32 cellular contexts compared by ENCODE assay signal in the genomic region with DNA sequence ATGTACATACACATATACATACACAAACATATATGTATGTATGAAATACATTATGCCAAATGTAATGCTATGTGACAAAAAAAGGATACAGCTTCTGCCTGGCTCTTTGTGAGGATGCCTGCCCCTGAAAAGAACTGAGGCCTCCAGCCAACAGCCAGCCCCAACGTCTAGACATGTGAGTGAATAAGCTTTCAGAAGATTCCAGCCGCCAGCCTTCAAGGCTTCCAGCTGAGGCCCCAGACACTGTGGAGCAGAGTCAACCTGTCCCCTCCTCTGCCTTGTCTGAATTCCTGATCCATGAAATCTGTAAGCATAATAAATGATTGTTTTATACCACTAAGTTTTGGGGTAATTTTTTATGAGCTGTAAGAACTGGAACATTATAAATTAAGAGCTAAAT. TPM values are rescaled to one million over a fixed set of nuclear protein-coding genes. Genes with fewer than 3 reads are reported as not detected.
"Had no signal": no experiment of that assay in that cellular context is flagged by ENCODE, and none has a peak within 500 bp of the region (broad histone marks: within the 10 kb centered on the region; RNA-seq: fewer than 3 reads in every experiment).

No MANE protein-coding gene starts in this region.

- H3K9me3 ChIP-seq: pancreas, prostate gland, SK-N-SH, stomach, tibial artery, upper lobe of right lung had no signal

- ATAC-seq: esophagus mucosa; natural killer cell treated with Interleukin-12 subunit alpha and Interleukin-12 subunit beta and Interleukin-15 and Interleukin-18, amount 100 ng/mL, for 72 hours; pancreas; sciatic nerve; stimulated activated naive B cell treated with anti-CD40 and anti-IgM and Interleukin-4, amounts not matched to agents 10 μg/mL and 1 μg/mL and 100 μg/mL, for 72 hours; upper lobe of right lung had no signal

- H3K9me2 ChIP-seq: SK-N-SH had no signal

- H3K36me3 Mint-ChIP-seq: activated naive CD4-positive, alpha-beta T cell treated with anti-CD3 and anti-CD28 coated beads, Interleukin-2, amount 10 ng/mL, durations not matched to agents 7 days and 5 days; activated naive CD8-positive, alpha-beta T cell treated with anti-CD3 and anti-CD28 coated beads, Interleukin-2, amount 10 ng/mL, durations not matched to agents 7 days and 5 days; natural killer cell treated with Interleukin-12 subunit alpha and Interleukin-12 subunit beta and Interleukin-15 and Interleukin-18, amount 100 ng/mL, for 72 hours; stimulated activated naive B cell treated with anti-CD40 and anti-IgM and Interleukin-4, amounts not matched to agents 10 μg/mL and 1 μg/mL and 100 μg/mL, for 72 hours had no signal

- H3K27ac Mint-ChIP-seq: activated naive CD4-positive, alpha-beta T cell treated with anti-CD3 and anti-CD28 coated beads, Interleukin-2, amount 10 ng/mL, durations not matched to agents 7 days and 5 days; activated naive CD8-positive, alpha-beta T cell treated with anti-CD3 and anti-CD28 coated beads, Interleukin-2, amount 10 ng/mL, durations not matched to agents 7 days and 5 days; activated T-cell treated with anti-CD3 and anti-CD28 coated beads, Interleukin-2, amount 50 U/mL, for 24 hours; endodermal cell; natural killer cell treated with Interleukin-12 subunit alpha and Interleukin-12 subunit beta and Interleukin-15 and Interleukin-18, amount 100 ng/mL, for 72 hours; stimulated activated naive B cell treated with anti-CD40 and anti-IgM and Interleukin-4, amounts not matched to agents 10 μg/mL and 1 μg/mL and 100 μg/mL, for 72 hours; T-helper 1 cell treated with Interleukin-12 subunit alpha and Interleukin-12 subunit beta and Interleukin-4 antibody, amounts not matched to agents 30 μg/mL and 1 μg/mL, for 36 hours had no signal

- H3K27me3 Mint-ChIP-seq: activated naive CD8-positive, alpha-beta T cell treated with anti-CD3 and anti-CD28 coated beads, Interleukin-2, amount 10 ng/mL, durations not matched to agents 7 days and 5 days had no signal

- DNase-seq: activated CD4-positive, alpha-beta T cell treated with anti-CD3 and anti-CD28 coated beads for 4 hours; activated CD4-positive, alpha-beta T cell treated with anti-CD3 and anti-CD28 coated beads, Interleukin-2, amount 50 U/mL, for 48 hours; activated CD8-positive, alpha-beta memory T cell treated with anti-CD3 and anti-CD28 coated beads for 24 hours; activated gamma-delta T cell; activated naive CD4-positive, alpha-beta T cell treated with anti-CD3 and anti-CD28 coated beads, Interleukin-2, amount 10 ng/mL, durations not matched to agents 7 days and 5 days; activated naive CD8-positive, alpha-beta T cell treated with anti-CD3 and anti-CD28 coated beads, Interleukin-2, amount 10 ng/mL, durations not matched to agents 7 days and 5 days; activated T-cell treated with anti-CD3 and anti-CD28 coated beads, Interleukin-2, amount 50 U/mL, for 24 hours; cerebellar nuclear complex; cortex of kidney; endodermal cell; foreskin melanocyte; mesenchymal stem cell; pancreas; retina; SK-N-SH; small intestine; stimulated activated CD4-positive, alpha-beta T cell treated with anti-CD3 and anti-CD28 coated beads, Interleukin-15, amount 100 ng/mL, for 24 hours; stimulated activated CD4-positive, alpha-beta T cell treated with anti-CD3 and anti-CD28 coated beads, Interleukin-2, amount 100 ng/mL, for 24 hours; stimulated activated naive B cell treated with anti-CD40 and anti-IgM and Interleukin-4, amounts not matched to agents 10 μg/mL and 1 μg/mL and 100 μg/mL, for 72 hours; stomach; SW 1271; T-helper 9 cell; tibial artery; upper lobe of right lung had no signal

- H3K4me3 ChIP-seq: pancreas, prostate gland, stomach, tibial artery, upper lobe of right lung had no signal

- H3K27ac ChIP-seq: pancreas, prostate gland, stomach, tibial artery, upper lobe of right lung, VCaP had no signal

- H3K27me3 ChIP-seq: pancreas, stomach, tibial artery, upper lobe of right lung had no signal

- H3K9ac ChIP-seq: SK-N-SH had no signal

- H3K4me1 Mint-ChIP-seq: activated naive CD4-positive, alpha-beta T cell treated with anti-CD3 and anti-CD28 coated beads, Interleukin-2, amount 10 ng/mL, durations not matched to agents 7 days and 5 days; activated naive CD8-positive, alpha-beta T cell treated with anti-CD3 and anti-CD28 coated beads, Interleukin-2, amount 10 ng/mL, durations not matched to agents 7 days and 5 days; endodermal cell; stimulated activated naive B cell treated with anti-CD40 and anti-IgM and Interleukin-4, amounts not matched to agents 10 μg/mL and 1 μg/mL and 100 μg/mL, for 72 hours had no signal

- H3K9me3 Mint-ChIP-seq: activated naive CD4-positive, alpha-beta T cell treated with anti-CD3 and anti-CD28 coated beads, Interleukin-2, amount 10 ng/mL, durations not matched to agents 7 days and 5 days; activated naive CD8-positive, alpha-beta T cell treated with anti-CD3 and anti-CD28 coated beads, Interleukin-2, amount 10 ng/mL, durations not matched to agents 7 days and 5 days; activated T-cell treated with anti-CD3 and anti-CD28 coated beads, Interleukin-2, amount 50 U/mL, for 24 hours; endodermal cell; natural killer cell treated with Interleukin-12 subunit alpha and Interleukin-12 subunit beta and Interleukin-15 and Interleukin-18, amount 100 ng/mL, for 72 hours; stimulated activated naive B cell treated with anti-CD40 and anti-IgM and Interleukin-4, amounts not matched to agents 10 μg/mL and 1 μg/mL and 100 μg/mL, for 72 hours; T-helper 1 cell treated with Interleukin-12 subunit alpha and Interleukin-12 subunit beta and Interleukin-4 antibody, amounts not matched to agents 30 μg/mL and 1 μg/mL, for 36 hours had no signal

- H3K4me1 ChIP-seq: pancreas, prostate gland, upper lobe of right lung had no signal

- H3K4me2 ChIP-seq: SK-N-SH had no signal

- H3K36me3 ChIP-seq: pancreas, prostate gland, stomach, tibial artery, upper lobe of right lung had no signal

- FAIRE-seq: keratinocyte, pancreas, small intestine, TTC549 had no signal

- H3K4me3 Mint-ChIP-seq: activated naive CD4-positive, alpha-beta T cell treated with anti-CD3 and anti-CD28 coated beads, Interleukin-2, amount 10 ng/mL, durations not matched to agents 7 days and 5 days; activated naive CD8-positive, alpha-beta T cell treated with anti-CD3 and anti-CD28 coated beads, Interleukin-2, amount 10 ng/mL, durations not matched to agents 7 days and 5 days; activated T-cell treated with anti-CD3 and anti-CD28 coated beads, Interleukin-2, amount 50 U/mL, for 24 hours; endodermal cell; natural killer cell treated with Interleukin-12 subunit alpha and Interleukin-12 subunit beta and Interleukin-15 and Interleukin-18, amount 100 ng/mL, for 72 hours; stimulated activated naive B cell treated with anti-CD40 and anti-IgM and Interleukin-4, amounts not matched to agents 10 μg/mL and 1 μg/mL and 100 μg/mL, for 72 hours; T-helper 1 cell treated with Interleukin-12 subunit alpha and Interleukin-12 subunit beta and Interleukin-4 antibody, amounts not matched to agents 30 μg/mL and 1 μg/mL, for 36 hours had no signal

RNA-seq across cellular contexts. Expression of gene GXYLT2, which starts 24.7 kb away (rescaled TPM):
- total RNA-seq: activated naive CD8-positive, alpha-beta T cell treated with anti-CD3 and anti-CD28 coated beads, Interleukin-2, amount 10 ng/mL, durations not matched to agents 7 days and 5 days; natural killer cell treated with Interleukin-12 subunit alpha and Interleukin-12 subunit beta and Interleukin-15 and Interleukin-18, amount 100 ng/mL, for 72 hours had no signal
